10 cellular contexts compared by ENCODE assay signal in genomic region chr1:161175771-161176453, GRCh38. TPM values are rescaled to one million over a fixed set of nuclear protein-coding genes. Genes with fewer than 3 reads are reported as not detected.
DNase-seq lines count a peak whose midpoint lies in the region; ATAC-seq and TF ChIP-seq lines count a peak whose summit lies in the region.
"Had no signal": no experiment of that assay in that cellular context is flagged by ENCODE, and none has a peak within 500 bp of the region (broad histone marks: within the 10 kb centered on the region; RNA-seq: fewer than 3 reads in every experiment).

No MANE protein-coding gene starts in this region.

- H3K27ac ChIP-seq in skeletal muscle tissue (ENCODE audit: low read depth, low read length): peak overlapping the region; percentile 93

- H3K36me3 ChIP-seq in skeletal muscle tissue (ENCODE audit: control insufficient read depth in 3 of 3, insufficient read depth in 3 of 3, low read length in 3 of 3): peaks cover 41 to 45% (median 43%) of the 10 kb centered on the region in 3 donors

- H3K4me3 ChIP-seq in fibroblast of villous mesenchyme (ENCODE audit: low read depth, low read length): peak overlapping the region; percentile 97
- peak overlapping the region; percentile 98 to 99 (median 99) for H3K4me3 ChIP-seq in skeletal muscle tissue (ENCODE audit: low read length in 3 of 3)

- H3K27me3 ChIP-seq in skeletal muscle tissue (ENCODE audit: control insufficient read depth in 3 of 3, insufficient read depth in 3 of 3, low read length in 3 of 3): no peaks in the 10 kb centered on the region

- peaks cover 57% of the 10 kb centered on the region for H3K4me1 Mint-ChIP-seq in T-helper 17 cell

- H3K36me3 Mint-ChIP-seq in T-helper 17 cell (ENCODE audit: low read depth): peaks cover 12% of the 10 kb centered on the region

- peak overlapping the region; percentile 93 for H3K27ac Mint-ChIP-seq in T-helper 17 cell

- ATAC-seq in GM19351 (IDR thresholded peaks at IDR 0.05; ENCODE audit: unreplicated experiment): peak; percentile 32
- no peak for ATAC-seq in T-helper 17 cell
- ATAC-seq in left colon: no peak

- peak overlapping the region; percentile 100 for H3K4me3 Mint-ChIP-seq in T-helper 17 cell

- H3K9me3 ChIP-seq in T-helper 17 cell (ENCODE audit: control insufficient read depth, low read length, poor library complexity, severe bottlenecking) (no peaks in the 10 kb centered on the region), skeletal muscle tissue (ENCODE audit: control insufficient read depth in 3 of 3, low read length in 3 of 3) (no peaks in the 10 kb centered on the region)

- peak overlapping the region in 2 of 3 donors; percentile 96 to 97 for H3K9ac ChIP-seq in skeletal muscle tissue (ENCODE audit: low read depth in 1 of 3, low read length in 3 of 3)

- H3K4me1 ChIP-seq in skeletal muscle tissue (ENCODE audit: control insufficient read depth in 3 of 3, insufficient read depth in 3 of 3, low read length in 3 of 3): peaks cover 31 to 36% (median 35%) of the 10 kb centered on the region in 3 donors

- no peaks in the 10 kb centered on the region for H3K27me3 Mint-ChIP-seq in T-helper 17 cell

- TF ChIP-seq CTCF in fibroblast of villous mesenchyme (IDR thresholded peaks at IDR 0.05; ENCODE audit: insufficient read depth, low read depth, low read length): no peak

- no peak for DNase-seq in T-helper 17 cell
- DNase-seq in fibroblast of villous mesenchyme (ENCODE audit: low read depth): no peak
- DNase-seq in NCI-H1436 (lab: John Stamatoyannopoulos, UW): no peak
- no peak for DNase-seq in kidney tubule cell (ENCODE audit: low spot score)
- no peak for DNase-seq in left colon
- no peak for DNase-seq in mesenteric fat pad (ENCODE audit: low spot score)
- DNase-seq: activated CD8-positive, alpha-beta memory T cell treated with anti-CD3 and anti-CD28 coated beads for 24 hours; stimulated activated CD8-positive, alpha-beta memory T cell treated with anti-CD3 and anti-CD28 coated beads, Interleukin-4, amount 100 ng/mL, for 48 hours had no signal

- intact Hi-C loops in left colon (cut with DNase I, micrococcal nuclease): no loop called here

RNA-seq across cellular contexts. Expression of gene B4GALT3, which starts 1.4 kb away (rescaled TPM):
- total RNA-seq in T-helper 17 cell: 10 to 100 TPM; 43.7 to 49.2 TPM
- 17.1 and 22.5 TPM in 2 replicates for total RNA-seq in fibroblast of villous mesenchyme
- 11.0 TPM for total RNA-seq in skeletal muscle tissue
- 10 to 100 TPM; 29.7 TPM for total RNA-seq in left colon
- 32.1 TPM for total RNA-seq in mesenteric fat pad

RNA-seq across cellular contexts. Expression of gene PPOX, which starts 9.7 kb away (rescaled TPM):
- total RNA-seq in T-helper 17 cell (10 to 100 TPM; 40.4 to 43.7 TPM), fibroblast of villous mesenchyme (10.4 and 12.9 TPM in 2 replicates), skeletal muscle tissue (13.6 TPM), left colon (10 to 100 TPM; 11.7 to 12.4 TPM), mesenteric fat pad (19.4 TPM)

RNA-seq across cellular contexts. Expression of gene USP21, which starts 16.6 kb away (rescaled TPM):
- total RNA-seq in T-helper 17 cell: 10 to 100 TPM; 35.9 to 37.0 TPM
- total RNA-seq in fibroblast of villous mesenchyme: 8.1 and 8.6 TPM in 2 replicates
- total RNA-seq in skeletal muscle tissue: 6.8 TPM
- 10 to 100 TPM; 19.7 to 24.0 TPM for total RNA-seq in left colon
- 16.5 TPM for total RNA-seq in mesenteric fat pad

RNA-seq across cellular contexts. Expression of gene UFC1, which starts 22.1 kb away (rescaled TPM):
- total RNA-seq in T-helper 17 cell: 100 to 1,000 TPM; 152 to 154 TPM
- 57.7 and 69.1 TPM in 2 replicates for total RNA-seq in fibroblast of villous mesenchyme
- 133 TPM for total RNA-seq in skeletal muscle tissue
- total RNA-seq in left colon: 100 to 1,000 TPM; 106 to 107 TPM
- total RNA-seq in mesenteric fat pad: 75.5 TPM

RNA-seq across cellular contexts. Expression of gene ADAMTS4, which starts 22.9 kb away (rescaled TPM):
- total RNA-seq in T-helper 17 cell (under 1 TPM; 0.31 to 0.77 TPM), fibroblast of villous mesenchyme (6.8 and 8.2 TPM in 2 replicates), skeletal muscle tissue (4.7 TPM), left colon (1 to 10 TPM; 1.0 to 3.3 TPM), mesenteric fat pad (438 TPM)
